25 cellular contexts compared by ENCODE assay signal in the genomic region with DNA sequence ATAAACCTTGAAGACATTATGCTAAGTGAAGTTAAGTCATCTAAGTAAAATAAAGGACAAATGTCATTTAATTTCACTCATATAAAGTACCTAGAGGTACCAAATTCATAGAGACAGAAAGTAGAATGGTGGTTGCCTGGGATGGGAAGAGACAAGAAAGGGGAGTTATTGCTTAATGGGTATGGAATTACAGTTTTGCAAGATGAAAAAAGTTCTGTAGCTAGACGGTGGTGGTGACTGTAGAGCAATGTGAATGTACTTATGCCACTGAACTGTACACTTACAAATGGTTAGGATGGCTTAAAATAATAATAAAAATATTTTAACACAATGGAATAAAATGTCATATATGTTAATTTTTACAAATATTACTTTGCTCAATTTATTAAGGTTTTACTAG.
"Had no signal": no experiment of that assay in that cellular context is flagged by ENCODE, and none has a peak within 500 bp of the region (broad histone marks: within the 10 kb centered on the region; RNA-seq: fewer than 3 reads in every experiment).

No MANE protein-coding gene starts in this region.

- H3K4me3 Mint-ChIP-seq: naive B cell; natural killer cell; nephron progenitor cell; stimulated activated effector memory CD8-positive, alpha-beta T cell treated with anti-CD3 and anti-CD28 coated beads, Interleukin-12 subunit alpha, Interleukin-12 subunit beta, amount 100 ng/mL, for 72 hours; stimulated activated naive CD8-positive, alpha-beta T cell treated with anti-CD3 and anti-CD28 coated beads, Interleukin-15, Interleukin-2, amounts not matched to agents 100 ng/mL and 50 ng/mL, for 24 hours had no signal

- H3K9me3 ChIP-seq: left lung, lower lobe of right lung, ovary, spleen, suprapubic skin, thoracic aorta, tibial artery, upper lobe of right lung had no signal

- H3K36me3 ChIP-seq: left lung, ovary had no signal

- H3K36me3 Mint-ChIP-seq: naive B cell; natural killer cell; stimulated activated effector memory CD8-positive, alpha-beta T cell treated with anti-CD3 and anti-CD28 coated beads, Interleukin-12 subunit alpha, Interleukin-12 subunit beta, amount 100 ng/mL, for 72 hours had no signal

- H3K27me3 Mint-ChIP-seq: naive B cell; progenitor cell of endocrine pancreas; stimulated activated naive CD8-positive, alpha-beta T cell treated with anti-CD3 and anti-CD28 coated beads, Interleukin-15, Interleukin-2, amounts not matched to agents 100 ng/mL and 50 ng/mL, for 24 hours had no signal

- H3K4me1 Mint-ChIP-seq: naive B cell; natural killer cell; nephron progenitor cell; stimulated activated effector memory CD8-positive, alpha-beta T cell treated with anti-CD3 and anti-CD28 coated beads, Interleukin-12 subunit alpha, Interleukin-12 subunit beta, amount 100 ng/mL, for 72 hours had no signal

- H3K27me3 ChIP-seq: left lung, ovary, spleen, suprapubic skin, tibial artery, upper lobe of right lung had no signal

- DNase-seq: hippocampal formation; kidney; left colon; left lung; lower lobe of right lung; mammary epithelial cell; mesenchymal stem cell; naive B cell; natural killer cell; nephron progenitor cell; ovary; retina; right cardiac atrium; small intestine; spleen; stimulated activated CD4-positive, alpha-beta T cell treated with anti-CD3 and anti-CD28 coated beads, Interleukin-4, amount 100 ng/mL, for 24 hours; stimulated activated naive CD4-positive, alpha-beta T cell; tibial artery; trophoblast cell; upper lobe of right lung had no signal

- H3K27ac ChIP-seq: left lung, lower lobe of right lung, ovary, spleen, suprapubic skin, thoracic aorta, tibial artery, upper lobe of right lung had no signal

- H3K27ac Mint-ChIP-seq: naive B cell; natural killer cell; nephron progenitor cell; progenitor cell of endocrine pancreas; stimulated activated effector memory CD8-positive, alpha-beta T cell treated with anti-CD3 and anti-CD28 coated beads, Interleukin-12 subunit alpha, Interleukin-12 subunit beta, amount 100 ng/mL, for 72 hours; stimulated activated naive CD8-positive, alpha-beta T cell treated with anti-CD3 and anti-CD28 coated beads, Interleukin-15, Interleukin-2, amounts not matched to agents 100 ng/mL and 50 ng/mL, for 24 hours had no signal

- H3K4me1 ChIP-seq: left lung, lower lobe of right lung, spleen, suprapubic skin, upper lobe of right lung had no signal

- H3K4me3 ChIP-seq: left lung, lower lobe of right lung, ovary, spleen, suprapubic skin, thoracic aorta, tibial artery, upper lobe of right lung had no signal

- H3K9me3 Mint-ChIP-seq: nephron progenitor cell had no signal
